ENCODE assay signal across 24 cellular contexts in the genomic region with DNA sequence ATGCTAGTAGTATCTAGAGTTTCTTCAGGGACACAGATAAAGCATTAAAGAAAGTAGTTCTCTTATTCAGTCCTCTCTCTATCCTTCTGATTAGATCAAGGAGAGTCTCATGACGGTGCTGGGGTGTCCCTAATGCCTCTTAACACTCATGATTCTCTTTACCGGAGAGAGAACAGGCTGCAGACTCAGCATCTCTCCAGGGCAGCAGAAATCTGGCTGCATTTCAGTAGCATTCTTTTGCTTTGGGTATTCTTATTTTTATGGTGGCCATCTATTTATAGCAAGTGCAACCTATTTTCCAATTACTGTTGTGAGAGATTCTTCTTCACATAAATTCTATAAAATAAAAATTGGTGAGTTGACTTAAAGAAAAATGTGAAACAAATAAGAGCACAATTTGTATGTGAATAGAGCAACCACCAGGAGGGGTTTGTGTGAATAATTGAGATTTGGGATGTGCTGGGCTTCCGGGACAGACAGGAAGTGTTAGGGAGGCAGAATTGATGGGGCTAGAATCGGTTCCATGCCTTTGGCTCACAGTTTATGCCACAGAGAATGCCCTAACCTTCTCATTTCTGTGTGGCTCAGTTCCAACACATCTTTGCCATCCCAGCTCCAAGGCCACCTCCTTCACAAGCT. TPM values are rescaled to one million over a fixed set of nuclear protein-coding genes. Genes with fewer than 3 reads are reported as not detected.
DNase-seq lines count a peak whose midpoint lies in the region; ATAC-seq, FAIRE-seq and TF ChIP-seq lines count a peak whose summit lies in the region.
"Had no signal": no experiment of that assay in that cellular context is flagged by ENCODE, and none has a peak within 500 bp of the region (broad histone marks: within the 10 kb centered on the region; RNA-seq: fewer than 3 reads in every experiment).

No MANE protein-coding gene starts in this region.

- H3K9me3 ChIP-seq in BLaER1 treated with 17β-estradiol and CSF1 and Interleukin-3, amounts not matched to agents 10 nM and 100 nM (replicated peaks in 1 of 11) = no peaks in the 10 kb centered on the region
- H3K9me3 ChIP-seq: HAP-1, lower lobe of right lung, right lobe of liver had no signal

- peak overlapping the region in 8 of 11 experiments; percentile 25 to 62 (median 50); a peak in 14 of 22 replicates for H3K4me2 ChIP-seq in BLaER1 treated with 17β-estradiol and CSF1 and Interleukin-3, amounts not matched to agents 10 nM and 100 nM

- TF ChIP-seq CTCF in HFF-Myc (IDR thresholded peaks at IDR 0.05; ENCODE audit: low read depth, low read length, missing control alignments) (peak; percentile 14), bronchial epithelial cell (IDR thresholded peaks at IDR 0.05; ENCODE audit: insufficient read depth, low read length, severe bottlenecking) (no peak), nephron (IDR thresholded peaks at IDR 0.05; ENCODE audit: unreplicated experiment in 3 of 3) (peak in 1 of 3 experiments; percentile 12)

- peak overlapping the region in 2 of 3 experiments; percentile 18 to 25 for H3K27ac Mint-ChIP-seq in nephron
- H3K27ac Mint-ChIP-seq: activated CD8-positive, alpha-beta memory T cell treated with anti-CD3 and anti-CD28 coated beads, Interleukin-2, amount 10 ng/mL, durations not matched to agents 7 days and 5 days; activated naive CD8-positive, alpha-beta T cell; activated T-helper 1 cell treated with anti-CD3 and anti-CD28 coated beads, Interleukin-12 subunit alpha, Interleukin-12 subunit beta, Interleukin-2, Interleukin-4 antibody, amounts not matched to agents 30 ng/mL and 10 ng/mL and 1 ng/mL, durations not matched to agents 14 hours and 24 hours and 36 hours; CD4-positive, alpha-beta T cell; dendritic cell treated with granulocyte-macrophage colony-stimulating factor and Interleukin-4, amounts not matched to agents 40 ng/mL and 50 ng/mL, for 4 days; T-cell had no signal

- no peak overlapping the region for H3K4me3 Mint-ChIP-seq in nephron
- H3K4me3 Mint-ChIP-seq: activated CD8-positive, alpha-beta memory T cell treated with anti-CD3 and anti-CD28 coated beads, Interleukin-2, amount 10 ng/mL, durations not matched to agents 7 days and 5 days; activated naive CD8-positive, alpha-beta T cell; activated T-helper 1 cell treated with anti-CD3 and anti-CD28 coated beads, Interleukin-12 subunit alpha, Interleukin-12 subunit beta, Interleukin-2, Interleukin-4 antibody, amounts not matched to agents 30 ng/mL and 10 ng/mL and 1 ng/mL, durations not matched to agents 14 hours and 24 hours and 36 hours; CD4-positive, alpha-beta T cell; dendritic cell treated with granulocyte-macrophage colony-stimulating factor and Interleukin-4, amounts not matched to agents 40 ng/mL and 50 ng/mL, for 4 days; T-cell had no signal

- H3K27me3 ChIP-seq in BLaER1 treated with 17β-estradiol and CSF1 and Interleukin-3, amounts not matched to agents 10 nM and 100 nM = no peaks in the 10 kb centered on the region
- H3K27me3 ChIP-seq in bronchial epithelial cell (ENCODE audit: control insufficient read depth, insufficient read depth, low read length) = no peaks in the 10 kb centered on the region
- H3K27me3 ChIP-seq: right lobe of liver had no signal

- no peak overlapping the region for H3K9ac ChIP-seq in BLaER1 treated with 17β-estradiol and CSF1 and Interleukin-3, amounts not matched to agents 10 nM and 100 nM

- H4K20me1 ChIP-seq in BLaER1 treated with 17β-estradiol and CSF1 and Interleukin-3, amounts not matched to agents 10 nM and 100 nM = no peaks in the 10 kb centered on the region

- ATAC-seq in HG03520 (IDR thresholded peaks at IDR 0.05; ENCODE audit: unreplicated experiment) = no peak
- ATAC-seq: activated CD8-positive, alpha-beta memory T cell treated with anti-CD3 and anti-CD28 coated beads, Interleukin-2, amount 10 ng/mL, durations not matched to agents 7 days and 5 days; lower lobe of right lung; right lobe of liver; T-cell had no signal

- peaks cover 0 to 49% (median 44%) of the 10 kb centered on the region in 10 experiments; a peak in 14 of 20 replicates for H3K4me1 ChIP-seq in BLaER1 treated with 17β-estradiol and CSF1 and Interleukin-3, amounts not matched to agents 10 nM and 100 nM
- H3K4me1 ChIP-seq: HAP-1 had no signal

- H3K36me3 ChIP-seq in BLaER1 treated with 17β-estradiol and CSF1 and Interleukin-3, amounts not matched to agents 10 nM and 100 nM = no peaks in the 10 kb centered on the region
- no peaks in the 10 kb centered on the region for H3K36me3 ChIP-seq in bronchial epithelial cell (ENCODE audit: control insufficient read depth, insufficient read depth, low read length)
- H3K36me3 ChIP-seq: HAP-1, lower lobe of right lung, right lobe of liver had no signal

- H3K27me3 Mint-ChIP-seq in nephron (ENCODE audit: low read depth) = peaks cover 3% of the 10 kb centered on the region
- H3K27me3 Mint-ChIP-seq: activated CD8-positive, alpha-beta memory T cell treated with anti-CD3 and anti-CD28 coated beads, Interleukin-2, amount 10 ng/mL, durations not matched to agents 7 days and 5 days; activated naive CD8-positive, alpha-beta T cell; CD4-positive, alpha-beta T cell; T-cell had no signal

- H3K27ac ChIP-seq in BLaER1 treated with 17β-estradiol and CSF1 and Interleukin-3, amounts not matched to agents 10 nM and 100 nM = no peak overlapping the region
- H3K27ac ChIP-seq: lower lobe of right lung, right lobe of liver had no signal

- DNase-seq in HFF-Myc (ENCODE audit: extremely low read depth, low read depth) = no peak
- DNase-seq in bronchial epithelial cell (ENCODE audit: low read depth) = no peak
- no peak for DNase-seq in NCI-H510A (lab: John Stamatoyannopoulos, UW)
- DNase-seq in effector CD4-positive, alpha-beta T cell = no peak
- no peak for DNase-seq in NCI-H2029 (lab: John Stamatoyannopoulos, UW)
- DNase-seq: activated CD4-positive, alpha-beta T cell treated with anti-CD3 and anti-CD28 coated beads for 48 hours; activated CD8-positive, alpha-beta memory T cell treated with anti-CD3 and anti-CD28 coated beads, Interleukin-2, amount 10 ng/mL, durations not matched to agents 7 days and 5 days; CD4-positive, alpha-beta T cell; foreskin melanocyte; hypothalamus; lower lobe of right lung; NCI-H1436 treated with DMSO at 0.1 percent for 48 hours; NCI-H2171; SHP77 treated with DMSO at 0.1 percent for 48 hours; stimulated activated CD4-positive, alpha-beta T cell treated with anti-CD3 and anti-CD28 coated beads, Interleukin-15, amount 100 ng/mL, for 24 hours; T-cell had no signal

- peak; percentile 68 for FAIRE-seq in bronchial epithelial cell (lab: Jason Lieb, UNC)

- no peaks in the 10 kb centered on the region for H3K36me3 Mint-ChIP-seq in nephron (ENCODE audit: low read depth)
- H3K36me3 Mint-ChIP-seq: activated CD8-positive, alpha-beta memory T cell treated with anti-CD3 and anti-CD28 coated beads, Interleukin-2, amount 10 ng/mL, durations not matched to agents 7 days and 5 days; activated naive CD8-positive, alpha-beta T cell; T-cell had no signal

- H3K4me3 ChIP-seq in BLaER1 treated with 17β-estradiol and CSF1 and Interleukin-3, amounts not matched to agents 10 nM and 100 nM = no peak overlapping the region
- H3K4me3 ChIP-seq in HFF-Myc (replicated peaks; ENCODE audit: low read depth, low read length) (no peak overlapping the region), bronchial epithelial cell (ENCODE audit: low read depth, low read length) (no peak overlapping the region)
- H3K4me3 ChIP-seq: HAP-1, lower lobe of right lung, right lobe of liver had no signal

- H3K4me1 Mint-ChIP-seq in nephron = peaks cover 53% of the 10 kb centered on the region
- H3K4me1 Mint-ChIP-seq: activated CD8-positive, alpha-beta memory T cell treated with anti-CD3 and anti-CD28 coated beads, Interleukin-2, amount 10 ng/mL, durations not matched to agents 7 days and 5 days had no signal

- no peaks in the 10 kb centered on the region for H3K9me3 Mint-ChIP-seq in nephron
- H3K9me3 Mint-ChIP-seq: activated T-helper 1 cell treated with anti-CD3 and anti-CD28 coated beads, Interleukin-12 subunit alpha, Interleukin-12 subunit beta, Interleukin-2, Interleukin-4 antibody, amounts not matched to agents 30 ng/mL and 10 ng/mL and 1 ng/mL, durations not matched to agents 14 hours and 24 hours and 36 hours; CD4-positive, alpha-beta T cell; dendritic cell treated with granulocyte-macrophage colony-stimulating factor and Interleukin-4, amounts not matched to agents 40 ng/mL and 50 ng/mL, for 4 days; T-cell had no signal

RNA-seq across cellular contexts. Expression of a gene that starts 23.8 kb away (rescaled TPM):
- 91.4 and 106 TPM in 2 replicates for total RNA-seq in bronchial epithelial cell
